ENCODE assay signal across 1 cellular context in genomic region chr1:203796223-203796747, GRCh38.
TF ChIP-seq lines count a peak whose summit lies in the region.

No MANE protein-coding gene starts in this region.

TF ChIP-seq in HEK293, 187 proteins besides CTCF, POLR2A, EP300 and RAD21 (continued from another document):
- TF ChIP-seq SCRT1 (tag by site-specific recombination; IDR thresholded peaks at IDR 0.05; ENCODE audit: borderline replicate concordance): peak; percentile 31; the same call in 1 of the 2 replicates
- 0 out of 2 replicates have a peak, but pooled peaks have one; percentile 29 for TF ChIP-seq ZNF2 (tag by site-specific recombination; IDR thresholded peaks at IDR 0.05)
- no peak for TF ChIP-seq ZNF596 (tag by site-specific recombination; IDR thresholded peaks at IDR 0.05)
- TF ChIP-seq ZNF501 (tag by site-specific recombination; IDR thresholded peaks at IDR 0.05): no peak
- TF ChIP-seq SCRT2 (tag by site-specific recombination; IDR thresholded peaks at IDR 0.05): peak; percentile 76
- no peak for TF ChIP-seq ZNF707 (tag by site-specific recombination; IDR thresholded peaks at IDR 0.05)
- no peak for TF ChIP-seq PBX3 (CRISPR knock-in tag; IDR thresholded peaks at IDR 0.05)
- no peak for TF ChIP-seq ZNF394 (tag by site-specific recombination; IDR thresholded peaks at IDR 0.05; ENCODE audit: borderline replicate concordance)
- no peak for TF ChIP-seq MZF1 (tag by site-specific recombination; IDR thresholded peaks at IDR 0.05; ENCODE audit: borderline replicate concordance)
- peak; percentile 25; the same call in 1 of the 2 replicates for TF ChIP-seq PRDM1 (tag by site-specific recombination; IDR thresholded peaks at IDR 0.05)
